Comparison of ENCODE assay signal across 11 cellular contexts in the genomic region with DNA sequence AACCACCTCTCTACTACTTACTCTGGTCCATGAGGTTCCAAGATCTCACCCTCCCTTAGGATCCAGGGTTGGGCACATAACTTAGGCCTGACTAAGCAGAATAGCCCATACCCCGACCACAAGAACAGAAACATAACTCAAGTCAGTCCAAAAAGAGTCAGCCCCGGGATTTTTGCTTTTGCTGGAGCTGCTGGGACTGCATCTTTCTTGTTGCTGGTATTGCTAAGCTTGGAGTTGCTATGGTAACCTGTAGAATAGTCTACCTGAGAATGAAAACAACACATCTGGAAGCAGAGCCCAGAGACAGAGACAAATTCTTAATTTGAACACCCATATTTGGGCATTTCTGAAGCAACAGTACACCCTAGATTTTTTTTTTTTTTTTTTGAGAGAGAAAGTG. TPM values are rescaled to one million over a fixed set of nuclear protein-coding genes. Genes with fewer than 3 reads are reported as not detected.
DNase-seq lines count a peak whose midpoint lies in the region; ATAC-seq lines count a peak whose summit lies in the region.
"Had no signal": no experiment of that assay in that cellular context is flagged by ENCODE, and none has a peak within 500 bp of the region (broad histone marks: within the 10 kb centered on the region; RNA-seq: fewer than 3 reads in every experiment).

No MANE protein-coding gene starts in this region.

- no peak for ATAC-seq in stimulated activated memory B cell treated with anti-CD40 and anti-IgM and Interleukin-4, amounts not matched to agents 10 μg/mL and 1 μg/mL and 100 μg/mL, for 72 hours
- no peak for ATAC-seq in GM19463 (IDR thresholded peaks at IDR 0.05; ENCODE audit: unreplicated experiment)
- ATAC-seq: gastrocnemius medialis had no signal

- POLR2A ChIA-PET in activated CD4-positive, alpha-beta T cell treated with anti-CD3 and anti-CD28 coated beads, Interleukin-2, amount 10 ng/mL, durations not matched to agents 7 days and 5 days (lab: Charles Lee): no interaction called here

- peaks cover 73% of the 10 kb centered on the region for H3K4me1 Mint-ChIP-seq in stimulated activated memory B cell treated with anti-CD40 and anti-IgM and Interleukin-4, amounts not matched to agents 10 μg/mL and 1 μg/mL and 100 μg/mL, for 72 hours
- peaks cover 30% of the 10 kb centered on the region for H3K4me1 Mint-ChIP-seq in activated CD4-positive, alpha-beta T cell treated with anti-CD3 and anti-CD28 coated beads, Interleukin-2, amount 10 ng/mL, durations not matched to agents 7 days and 5 days

- H3K36me3 Mint-ChIP-seq in stimulated activated memory B cell treated with anti-CD40 and anti-IgM and Interleukin-4, amounts not matched to agents 10 μg/mL and 1 μg/mL and 100 μg/mL, for 72 hours: peaks cover 46% of the 10 kb centered on the region
- H3K36me3 Mint-ChIP-seq in activated CD4-positive, alpha-beta T cell treated with anti-CD3 and anti-CD28 coated beads, Interleukin-2, amount 10 ng/mL, durations not matched to agents 7 days and 5 days (ENCODE audit: low read depth): peaks cover 16% of the 10 kb centered on the region

- H3K27ac Mint-ChIP-seq in stimulated activated memory B cell treated with anti-CD40 and anti-IgM and Interleukin-4, amounts not matched to agents 10 μg/mL and 1 μg/mL and 100 μg/mL, for 72 hours: peak overlapping the region; percentile 78
- no peak overlapping the region for H3K27ac Mint-ChIP-seq in activated CD4-positive, alpha-beta T cell treated with anti-CD3 and anti-CD28 coated beads, Interleukin-2, amount 10 ng/mL, durations not matched to agents 7 days and 5 days
- H3K27ac Mint-ChIP-seq: nephron progenitor cell had no signal

- no peaks in the 10 kb centered on the region for H3K27me3 Mint-ChIP-seq in stimulated activated memory B cell treated with anti-CD40 and anti-IgM and Interleukin-4, amounts not matched to agents 10 μg/mL and 1 μg/mL and 100 μg/mL, for 72 hours
- H3K27me3 Mint-ChIP-seq in activated CD4-positive, alpha-beta T cell treated with anti-CD3 and anti-CD28 coated beads, Interleukin-2, amount 10 ng/mL, durations not matched to agents 7 days and 5 days: no peaks in the 10 kb centered on the region

- H3K9me3 Mint-ChIP-seq in stimulated activated memory B cell treated with anti-CD40 and anti-IgM and Interleukin-4, amounts not matched to agents 10 μg/mL and 1 μg/mL and 100 μg/mL, for 72 hours: peaks cover 4% of the 10 kb centered on the region
- H3K9me3 Mint-ChIP-seq in activated CD4-positive, alpha-beta T cell treated with anti-CD3 and anti-CD28 coated beads, Interleukin-2, amount 10 ng/mL, durations not matched to agents 7 days and 5 days: no peaks in the 10 kb centered on the region

- DNase-seq in DMS53 (lab: John Stamatoyannopoulos, UW): peak; percentile 22
- DNase-seq in DMS53 treated with DMSO at 0.1 percent for 48 hours (lab: John Stamatoyannopoulos, UW; ENCODE audit: unreplicated experiment): no peak
- peak; percentile 92 for DNase-seq in NCI-H2171 treated with DMSO at 0.1 percent for 48 hours (lab: John Stamatoyannopoulos, UW)
- DNase-seq in dedifferentiated amniotic fluid mesenchymal stem cell (ENCODE audit: extremely low spot score): peak; percentile 58
- no peak for DNase-seq in activated naive CD4-positive, alpha-beta T cell treated with anti-CD3 and anti-CD28 coated beads, Interleukin-2, amount 50 U/mL, for 16 hours
- no peak for DNase-seq in activated CD4-positive, alpha-beta T cell treated with anti-CD3 and anti-CD28 coated beads, Interleukin-2, amount 10 ng/mL, durations not matched to agents 7 days and 5 days
- DNase-seq: activated T-cell treated with anti-CD3 and anti-CD28 coated beads, Interleukin-2, amount 50 U/mL, for 48 hours; gastrocnemius medialis; nephron progenitor cell had no signal

- H3K4me3 Mint-ChIP-seq in stimulated activated memory B cell treated with anti-CD40 and anti-IgM and Interleukin-4, amounts not matched to agents 10 μg/mL and 1 μg/mL and 100 μg/mL, for 72 hours: no peak overlapping the region
- H3K4me3 Mint-ChIP-seq in activated CD4-positive, alpha-beta T cell treated with anti-CD3 and anti-CD28 coated beads, Interleukin-2, amount 10 ng/mL, durations not matched to agents 7 days and 5 days: no peak overlapping the region
- H3K4me3 Mint-ChIP-seq: nephron progenitor cell had no signal

- CTCF ChIA-PET in activated CD4-positive, alpha-beta T cell treated with anti-CD3 and anti-CD28 coated beads, Interleukin-2, amount 10 ng/mL, durations not matched to agents 7 days and 5 days (lab: Charles Lee): interaction anchor here (0.6 to 1.2 kb wide), 4 partner anchors 9 to 544 kb away, joined by 3 to 5 read pairs (median 4); no protein-coding TSS in a partner anchor

RNA-seq across cellular contexts. Expression of a gene that starts 6.5 kb away (rescaled TPM):
- 10 to 100 TPM; 43.3 to 44.5 TPM for total RNA-seq in activated CD4-positive, alpha-beta T cell treated with anti-CD3 and anti-CD28 coated beads, Interleukin-2, amount 10 ng/mL, durations not matched to agents 7 days and 5 days

RNA-seq across cellular contexts. Expression of a gene that starts 19.5 kb away (rescaled TPM):
- total RNA-seq in activated CD4-positive, alpha-beta T cell treated with anti-CD3 and anti-CD28 coated beads, Interleukin-2, amount 10 ng/mL, durations not matched to agents 7 days and 5 days: 10 to 100 TPM; 35.7 to 38.8 TPM

Comparison
In these comparisons a context has a peak if more than half of its experiments do, and no peak if none do; other contexts are left out.
1. DNase-seq: peak in DMS53 (single experiment), NCI-H2171 treated with DMSO at 0.1 percent for 48 hours (single experiment) and dedifferentiated amniotic fluid mesenchymal stem cell (single experiment); none in DMS53 treated with DMSO at 0.1 percent for 48 hours (single experiment), activated naive CD4-positive, alpha-beta T cell treated with anti-CD3 and anti-CD28 coated beads, Interleukin-2, amount 50 U/mL, for 16 hours (single experiment) and activated CD4-positive, alpha-beta T cell treated with anti-CD3 and anti-CD28 coated beads, Interleukin-2, amount 10 ng/mL, durations not matched to agents 7 days and 5 days (single experiment).